Comparison of ENCODE assay signal across 1 cellular context in the genomic region with DNA sequence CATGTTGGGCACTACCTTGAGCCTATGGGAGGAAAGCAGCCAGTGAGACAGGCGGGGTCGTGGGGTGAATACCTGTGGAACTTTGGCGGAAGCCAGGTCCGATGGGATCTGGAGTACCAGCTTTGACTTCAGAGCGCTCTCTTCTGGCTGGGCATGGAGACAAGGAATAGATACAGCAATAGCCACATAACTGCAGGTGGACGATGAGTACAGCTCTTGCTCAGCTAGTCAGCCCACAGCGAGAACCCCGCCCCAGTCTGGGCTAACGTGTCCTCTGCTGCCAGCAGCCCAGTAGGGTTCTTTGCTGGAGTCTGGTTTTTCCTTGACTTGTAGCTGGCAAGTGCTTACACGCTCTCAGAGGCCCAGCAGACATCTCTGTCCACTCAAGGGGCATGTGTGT.
TF ChIP-seq lines count a peak whose summit lies in the region.

No MANE protein-coding gene starts in this region.

TF ChIP-seq in H1, 55 proteins besides CTCF, POLR2A, EP300 and RAD21:
- no peak for TF ChIP-seq JUND (IDR thresholded peaks at IDR 0.05; ENCODE audit: low read length)
- no peak for TF ChIP-seq EZH2 (IDR thresholded peaks at IDR 0.05; ENCODE audit: low read depth, low read length, severe bottlenecking)
- TF ChIP-seq RBBP5 (IDR thresholded peaks at IDR 0.05; ENCODE audit: borderline replicate concordance, low read depth, low read length): no peak
- no peak for TF ChIP-seq TEAD4 (IDR thresholded peaks at IDR 0.05; ENCODE audit: low read depth, low read length)
- no peak for TF ChIP-seq HDAC2 (IDR thresholded peaks at IDR 0.05; ENCODE audit: borderline replicate concordance in 1 of 2, low read depth in 2 of 2, low read length in 2 of 2)
- TF ChIP-seq FOSL1 (IDR thresholded peaks at IDR 0.05; ENCODE audit: insufficient read depth, low read depth, low read length): no peak
- TF ChIP-seq SIRT6 (IDR thresholded peaks at IDR 0.05; ENCODE audit: low read length): no peak
- TF ChIP-seq ATF2 (IDR thresholded peaks at IDR 0.05; ENCODE audit: low read length): no peak
- no peak for TF ChIP-seq BCL11A (IDR thresholded peaks at IDR 0.05; ENCODE audit: low read depth in 2 of 2, low read length in 2 of 2)
- TF ChIP-seq ASH2L (IDR thresholded peaks at IDR 0.05; ENCODE audit: low read length): no peak
- no peak for TF ChIP-seq BACH1 (IDR thresholded peaks at IDR 0.05; ENCODE audit: low read length)
- TF ChIP-seq PHF8 (conservative IDR thresholded peaks at IDR 0.05; ENCODE audit: low read depth, low read length): no peak
- no peak for TF ChIP-seq YY1 (IDR thresholded peaks at IDR 0.05; ENCODE audit: low read depth, low read length)
- no peak for TF ChIP-seq ATF3 (IDR thresholded peaks at IDR 0.05; ENCODE audit: insufficient read depth, low read depth, low read length)
TF ChIP-seq in H1: peak in this region for 0.
